Comparison of ENCODE assay signal across 16 cellular contexts in genomic region chr20:59146801-59147118, GRCh38. TPM values are rescaled to one million over a fixed set of nuclear protein-coding genes. Genes with fewer than 3 reads are reported as not detected.
DNase-seq lines count a peak whose midpoint lies in the region; ATAC-seq, FAIRE-seq and TF ChIP-seq lines count a peak whose summit lies in the region.
"Had no signal": no experiment of that assay in that cellular context is flagged by ENCODE, and none has a peak within 500 bp of the region (broad histone marks: within the 10 kb centered on the region; RNA-seq: fewer than 3 reads in every experiment).

No MANE protein-coding gene starts in this region.

- peaks cover 7 to 15% of the 10 kb centered on the region in 2 donors for H3K36me3 Mint-ChIP-seq in activated T-cell treated with anti-CD3 and anti-CD28 coated beads, Interleukin-2, amount 50 U/mL, for 72 hours (ENCODE audit: insufficient read depth in 2 of 2)
- no peaks in the 10 kb centered on the region for H3K36me3 Mint-ChIP-seq in chondrocyte (ENCODE audit: low read depth)
- H3K36me3 Mint-ChIP-seq in type B pancreatic cell: no peaks in the 10 kb centered on the region

- H3K4me3 ChIP-seq in mononuclear cell (ENCODE audit: low read length): peak overlapping the region; percentile 40

- H3K9me3 ChIP-seq in mononuclear cell (ENCODE audit: low read depth, low read length): no peaks in the 10 kb centered on the region

- no peak for ATAC-seq in activated T-cell treated with anti-CD3 and anti-CD28 coated beads, Interleukin-2, amount 50 U/mL, for 72 hours (replicated peaks in 1 of 2)

- H3K9me3 Mint-ChIP-seq in activated T-cell treated with anti-CD3 and anti-CD28 coated beads, Interleukin-2, amount 50 U/mL, for 72 hours: no peaks in the 10 kb centered on the region
- H3K9me3 Mint-ChIP-seq in chondrocyte (ENCODE audit: low read depth) (peaks cover 8% of the 10 kb centered on the region), type B pancreatic cell (no peaks in the 10 kb centered on the region)

- DNase-seq in activated T-cell treated with anti-CD3 and anti-CD28 coated beads, Interleukin-2, amount 50 U/mL, for 72 hours: no peak
- DNase-seq in activated T-cell treated with anti-CD3 and anti-CD28 coated beads, Interleukin-2, amount 50 U/mL, for 1 hour: no peak
- DNase-seq in chondrocyte (ENCODE audit: low spot score) (no peak), type B pancreatic cell (ENCODE audit: extremely low spot score, unreplicated experiment) (no peak), NCI-H1092 treated with DMSO at 0.1 percent for 48 hours (lab: John Stamatoyannopoulos, UW) (no peak), GM19239 (ENCODE audit: insufficient read length, low spot score) (no peak), NCI-H526 (lab: John Stamatoyannopoulos, UW) (no peak)
- DNase-seq: cerebellar nuclear complex, NCI-H345 had no signal

- H3K4me1 Mint-ChIP-seq in activated T-cell treated with anti-CD3 and anti-CD28 coated beads, Interleukin-2, amount 50 U/mL, for 72 hours (ENCODE audit: low read depth): peaks cover 80% of the 10 kb centered on the region
- H3K4me1 Mint-ChIP-seq in chondrocyte (ENCODE audit: low read depth): peaks cover 17% of the 10 kb centered on the region
- H3K4me1 Mint-ChIP-seq in type B pancreatic cell (ENCODE audit: unreplicated experiment): peaks cover 17% of the 10 kb centered on the region

- H3K4me3 Mint-ChIP-seq in activated T-cell treated with anti-CD3 and anti-CD28 coated beads, Interleukin-2, amount 50 U/mL, for 72 hours: peak overlapping the region; percentile 90 to 98
- H3K4me3 Mint-ChIP-seq in chondrocyte (ENCODE audit: unreplicated experiment): no peak overlapping the region
- H3K4me3 Mint-ChIP-seq in type B pancreatic cell: peak overlapping the region; percentile 11

- no peaks in the 10 kb centered on the region for H3K27me3 ChIP-seq in mononuclear cell (ENCODE audit: insufficient read depth, low read length)

- no peaks in the 10 kb centered on the region for H3K27me3 Mint-ChIP-seq in activated T-cell treated with anti-CD3 and anti-CD28 coated beads, Interleukin-2, amount 50 U/mL, for 72 hours (ENCODE audit: low read depth)
- H3K27me3 Mint-ChIP-seq in chondrocyte (ENCODE audit: low read depth): peaks cover 6% of the 10 kb centered on the region
- H3K27me3 Mint-ChIP-seq in type B pancreatic cell: peaks cover 4% of the 10 kb centered on the region

- TF ChIP-seq CTCF in chondrocyte (IDR thresholded peaks at IDR 0.05) (no peak), type B pancreatic cell (conservative IDR thresholded peaks at IDR 0.05) (no peak)

- H3K4me1 ChIP-seq in mononuclear cell (ENCODE audit: insufficient read depth, low read length): peaks cover 64% of the 10 kb centered on the region

- peak overlapping the region; percentile 98 for H3K27ac Mint-ChIP-seq in activated T-cell treated with anti-CD3 and anti-CD28 coated beads, Interleukin-2, amount 50 U/mL, for 72 hours
- H3K27ac Mint-ChIP-seq in chondrocyte (ENCODE audit: unreplicated experiment) (peak overlapping the region; percentile 52), type B pancreatic cell (no peak overlapping the region)

- FAIRE-seq in GM19239 (lab: Jason Lieb, UNC): no peak
- FAIRE-seq: GM12892, H1, RCC 7860, TTC549 had no signal

RNA-seq across cellular contexts. Expression of gene ZNF831, which starts 16.9 kb away (rescaled TPM):
- total RNA-seq in activated T-cell treated with anti-CD3 and anti-CD28 coated beads, Interleukin-2, amount 50 U/mL, for 72 hours: 1 to 10 TPM; 8.2 to 9.0 TPM
- not detected in 3 replicates for total RNA-seq in chondrocyte
- 19.8 TPM for total RNA-seq in mononuclear cell
- not detected in 2 replicates for total RNA-seq in type B pancreatic cell (ENCODE audit: low replicate concordance)
- total RNA-seq: Daoy, H1, HT-29 had no signal
